ENCODE assay signal across 15 cellular contexts in the genomic region with DNA sequence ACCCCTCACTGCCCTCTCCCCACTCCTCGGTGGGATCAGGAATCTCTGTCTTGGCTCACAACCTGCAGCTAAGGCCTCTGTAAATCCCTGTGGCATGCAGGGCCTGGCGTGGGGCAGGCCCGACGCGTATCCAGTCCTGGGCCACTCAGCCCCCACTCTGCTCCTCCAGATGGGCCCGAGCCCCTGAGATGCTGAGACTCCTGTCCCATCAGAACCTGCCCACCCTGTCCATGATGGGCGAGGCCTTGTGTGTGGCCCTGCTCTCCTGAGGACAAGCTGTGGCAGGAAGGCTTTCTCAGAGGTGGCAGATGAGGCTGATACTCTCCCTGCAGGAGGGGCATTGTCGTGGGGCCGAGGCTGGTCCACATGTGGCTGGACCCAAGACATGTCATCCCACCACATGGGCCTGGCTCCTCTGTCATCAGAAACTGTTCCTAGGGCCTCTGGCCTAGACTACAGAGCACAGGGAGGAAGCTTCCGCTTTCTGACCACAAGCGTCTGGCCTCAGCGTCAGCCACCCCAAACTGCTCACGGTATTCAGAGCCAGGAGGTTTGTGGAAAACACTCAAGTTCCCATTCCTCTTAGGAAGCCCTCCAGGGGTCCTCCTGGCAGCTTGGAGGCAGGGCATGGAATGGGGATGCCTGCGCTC. TPM values are rescaled to one million over a fixed set of nuclear protein-coding genes. Genes with fewer than 3 reads are reported as not detected.
DNase-seq lines count a peak whose midpoint lies in the region; ATAC-seq and TF ChIP-seq lines count a peak whose summit lies in the region.
"Had no signal": no experiment of that assay in that cellular context is flagged by ENCODE, and none has a peak within 500 bp of the region (broad histone marks: within the 10 kb centered on the region; RNA-seq: fewer than 3 reads in every experiment).

No MANE protein-coding gene starts in this region.

- no peak overlapping the region for H3K9ac ChIP-seq in trophoblast cell (ENCODE audit: low read length)

- H3K27ac ChIP-seq in esophagus squamous epithelium = peak overlapping the region in 3 of 4 donors; percentile 46 to 80 (median 61)
- H3K27ac ChIP-seq in trophoblast cell (ENCODE audit: low read depth, low read length) = no peak overlapping the region
- no peak overlapping the region for H3K27ac ChIP-seq in CD8-positive, alpha-beta memory T cell (ENCODE audit: low read depth, low read length)
- H3K27ac ChIP-seq: hepatocyte, SJSA1 had no signal

- intact Hi-C loops in esophagus squamous epithelium (cut with DNase I) = no loop called here

- H3K79me2 ChIP-seq in trophoblast cell (ENCODE audit: control insufficient read depth, insufficient read depth, low read length, poor library complexity) = no peaks in the 10 kb centered on the region
- H3K79me2 ChIP-seq: hepatocyte had no signal

- no peaks in the 10 kb centered on the region for H3K36me3 Mint-ChIP-seq in CD8-positive, alpha-beta memory T cell
- H3K36me3 Mint-ChIP-seq: activated naive CD4-positive, alpha-beta T cell treated with anti-CD3 and anti-CD28 coated beads, Interleukin-2, amount 50 U/mL, for 72 hours; CD4-positive, alpha-beta memory T cell had no signal

- H3K4me1 ChIP-seq in esophagus squamous epithelium = peaks cover under 1 to 7% (median 2%) of the 10 kb centered on the region in 3 donors
- H3K4me1 ChIP-seq in trophoblast cell (ENCODE audit: control insufficient read depth in 1 of 2, insufficient read depth in 2 of 2, low read length in 2 of 2) = no peaks in the 10 kb centered on the region
- no peaks in the 10 kb centered on the region for H3K4me1 ChIP-seq in CD8-positive, alpha-beta memory T cell (ENCODE audit: insufficient read depth, low read length)
- H3K4me1 ChIP-seq: SJSA1 had no signal

- no peak overlapping the region for H2AFZ ChIP-seq in trophoblast cell (ENCODE audit: insufficient read depth, low read length, poor library complexity)
- H2AFZ ChIP-seq: hepatocyte had no signal

- no peak overlapping the region for H3K4me3 Mint-ChIP-seq in CD8-positive, alpha-beta memory T cell
- H3K4me3 Mint-ChIP-seq: CD4-positive, alpha-beta memory T cell; stimulated activated naive CD8-positive, alpha-beta T cell treated with anti-CD3 and anti-CD28 coated beads, Interleukin-15, Interleukin-2, amounts not matched to agents 100 ng/mL and 50 ng/mL, for 24 hours had no signal

- H3K9me3 Mint-ChIP-seq in CD8-positive, alpha-beta memory T cell = peaks cover 0 to 2% (median 0%) of the 10 kb centered on the region in 5 donors
- H3K9me3 Mint-ChIP-seq: activated naive CD4-positive, alpha-beta T cell treated with anti-CD3 and anti-CD28 coated beads, Interleukin-2, amount 50 U/mL, for 72 hours; CD4-positive, alpha-beta memory T cell; stimulated activated naive CD8-positive, alpha-beta T cell treated with anti-CD3 and anti-CD28 coated beads, Interleukin-15, Interleukin-2, amounts not matched to agents 100 ng/mL and 50 ng/mL, for 24 hours had no signal

- H4K8ac ChIP-seq in trophoblast cell (ENCODE audit: low read depth, low read length) = no peak overlapping the region

- no peak overlapping the region for H3K4me3 ChIP-seq in esophagus squamous epithelium
- peak overlapping the region; percentile 6 for H3K4me3 ChIP-seq in trophoblast cell (ENCODE audit: low read depth, low read length)
- no peak overlapping the region for H3K4me3 ChIP-seq in CD8-positive, alpha-beta memory T cell (ENCODE audit: low read length)
- H3K4me3 ChIP-seq: hepatocyte, SJSA1 had no signal

- ATAC-seq in GM18907 (IDR thresholded peaks at IDR 0.05; ENCODE audit: unreplicated experiment) = peak; percentile 40

- H2BK5ac ChIP-seq in trophoblast cell (ENCODE audit: low read depth, low read length, poor library complexity) = no peak overlapping the region

- peaks cover 0 to 47% (median 0%) of the 10 kb centered on the region in 4 donors for H3K27me3 ChIP-seq in esophagus squamous epithelium
- no peaks in the 10 kb centered on the region for H3K27me3 ChIP-seq in trophoblast cell (ENCODE audit: insufficient read depth, low read length)
- no peaks in the 10 kb centered on the region for H3K27me3 ChIP-seq in CD8-positive, alpha-beta memory T cell (ENCODE audit: insufficient read depth, low read length, poor library complexity, severe bottlenecking)

- H3K18ac ChIP-seq in trophoblast cell (ENCODE audit: low read length) = no peak overlapping the region

- peaks cover 4 to 12% (median 5%) of the 10 kb centered on the region in 3 donors for H3K4me1 Mint-ChIP-seq in CD8-positive, alpha-beta memory T cell

- TF ChIP-seq CTCF in esophagus squamous epithelium (IDR thresholded peaks at IDR 0.05) = no peak

- 78% methylated on average over 5 of the region's 14 CpGs; no CpG with 5 or more reads in 1 of the 2 donors for WGBS in esophagus squamous epithelium, 2 donors
- WGBS in trophoblast cell (ENCODE audit: extremely low coverage, insufficient coverage, insufficient read length) = no CpG with 5 or more reads among the region's 14 CpGs

- H3K36me3 ChIP-seq in esophagus squamous epithelium (peaks cover 0 to 21% (median 0%) of the 10 kb centered on the region in 3 donors), trophoblast cell (ENCODE audit: control insufficient read depth in 1 of 2, insufficient read depth in 2 of 2, low read length in 2 of 2) (no peaks in the 10 kb centered on the region)
- H3K36me3 ChIP-seq in CD8-positive, alpha-beta memory T cell (ENCODE audit: insufficient read depth, low read length) = no peaks in the 10 kb centered on the region
- H3K36me3 ChIP-seq: SJSA1 had no signal

- DNase-seq in NOMO-1 treated with dmso at 0.1 percent for 144 hours (lab: John Stamatoyannopoulos, UW; ENCODE audit: unreplicated experiment) (peak; percentile 66), esophagus squamous epithelium (lab: John Stamatoyannopoulos, UW) (no peak), trophoblast cell (peak; percentile 20 to 43), NCI-H1092 (lab: John Stamatoyannopoulos, UW) (no peak)
- no peak for DNase-seq in stimulated activated CD8-positive, alpha-beta memory T cell treated with anti-CD3 and anti-CD28 coated beads, Interleukin-4, amount 100 ng/mL, for 48 hours
- no peak for DNase-seq in CD8-positive, alpha-beta memory T cell
- DNase-seq in effector CD8-positive, alpha-beta T cell (lab: John Stamatoyannopoulos, UW) = no peak
- DNase-seq: activated CD4-positive, alpha-beta T cell treated with anti-CD3 and anti-CD28 coated beads, Interleukin-2, amount 50 U/mL, for 1 hour; CD4-positive, alpha-beta memory T cell had no signal

- H3K27me3 Mint-ChIP-seq in CD8-positive, alpha-beta memory T cell = peaks cover 6 to 7% of the 10 kb centered on the region in 2 donors

- H3K27ac Mint-ChIP-seq in CD8-positive, alpha-beta memory T cell = peak overlapping the region in 1 of 8 donors; percentile 88
- H3K27ac Mint-ChIP-seq: activated naive CD4-positive, alpha-beta T cell treated with anti-CD3 and anti-CD28 coated beads, Interleukin-2, amount 50 U/mL, for 72 hours; stimulated activated naive CD8-positive, alpha-beta T cell treated with anti-CD3 and anti-CD28 coated beads, Interleukin-15, Interleukin-2, amounts not matched to agents 100 ng/mL and 50 ng/mL, for 24 hours had no signal

- no peak overlapping the region for H4K91ac ChIP-seq in trophoblast cell (ENCODE audit: low read depth, low read length)

- H3K23ac ChIP-seq in trophoblast cell (ENCODE audit: low read length) = peak overlapping the region; percentile 27

- no peak overlapping the region for H3K4ac ChIP-seq in trophoblast cell (ENCODE audit: low read depth, low read length)

- H3K79me1 ChIP-seq in trophoblast cell (ENCODE audit: low read length) = no peaks in the 10 kb centered on the region

- H2BK120ac ChIP-seq in trophoblast cell (ENCODE audit: insufficient read depth, low read length, poor library complexity) = no peak overlapping the region

- H3K4me2 ChIP-seq in trophoblast cell (ENCODE audit: low read length) = no peak overlapping the region
- H3K4me2 ChIP-seq: hepatocyte had no signal

- H4K12ac ChIP-seq in trophoblast cell (ENCODE audit: low read depth, low read length) = no peak overlapping the region

- H3K9me3 ChIP-seq in esophagus squamous epithelium (no peaks in the 10 kb centered on the region), trophoblast cell (ENCODE audit: insufficient read depth, low read depth, low read length) (peaks cover 1% of the 10 kb centered on the region)
- no peaks in the 10 kb centered on the region for H3K9me3 ChIP-seq in CD8-positive, alpha-beta memory T cell (ENCODE audit: low read length)
- H3K9me3 ChIP-seq: SJSA1 had no signal

- no peak for TF ChIP-seq POLR2A in esophagus squamous epithelium (IDR thresholded peaks at IDR 0.05)

- CTCF ChIA-PET in CD8-positive, alpha-beta memory T cell (lab: Charles Lee) = no interaction called here

- H3K14ac ChIP-seq in trophoblast cell (ENCODE audit: low read length) = no peak overlapping the region

- H2AK5ac ChIP-seq in trophoblast cell (ENCODE audit: low read length) = no peak overlapping the region

- H2BK12ac ChIP-seq in trophoblast cell (ENCODE audit: low read length) = no peak overlapping the region

- POLR2A ChIA-PET in CD8-positive, alpha-beta memory T cell (lab: Charles Lee) = no interaction called here

RNA-seq across cellular contexts. Expression of gene ALOX5, which starts 6.0 kb away (rescaled TPM):
- 10 to 100 TPM; 10.6 to 40.4 (median 16.9) TPM for total RNA-seq in esophagus squamous epithelium
- polyA plus RNA-seq in trophoblast cell (2013) = 0.78 and 0.99 TPM in 2 replicates
- under 1 TPM; 0.77 to 0.93 TPM for total RNA-seq in CD8-positive, alpha-beta memory T cell
- 3.0 TPM for polyA plus RNA-seq in CD8-positive, alpha-beta memory T cell
- total RNA-seq: myocyte, SJSA1 had no signal

Comparison
In these comparisons a context has a peak if more than half of its experiments do, and no peak if none do; other contexts are left out.
1. DNase-seq: peak in NOMO-1 treated with dmso at 0.1 percent for 144 hours (single experiment) and trophoblast cell (2 of 2); none in esophagus squamous epithelium (single experiment), stimulated activated CD8-positive, alpha-beta memory T cell treated with anti-CD3 and anti-CD28 coated beads, Interleukin-4, amount 100 ng/mL, for 48 hours (single experiment), CD8-positive, alpha-beta memory T cell (0 of 5), effector CD8-positive, alpha-beta T cell (single experiment) and NCI-H1092 (single experiment).
2. H3K27ac ChIP-seq: peak in esophagus squamous epithelium (3 of 4); none in trophoblast cell (single experiment) and CD8-positive, alpha-beta memory T cell (single experiment).
3. RNA of gene ALOX5, which starts 6.0 kb away (total RNA-seq): 10.6 to 40.4 TPM in esophagus squamous epithelium; 0.77 to 0.93 TPM in CD8-positive, alpha-beta memory T cell; every median in the first group is over 4 times any median in the second.